8 cellular contexts compared by ENCODE assay signal in genomic region chr1:111222308-111223125, GRCh38. TPM values are rescaled to one million over a fixed set of nuclear protein-coding genes. Genes with fewer than 3 reads are reported as not detected.
DNase-seq lines count a peak whose midpoint lies in the region; ATAC-seq and TF ChIP-seq lines count a peak whose summit lies in the region.

No MANE protein-coding gene starts in this region.

- TF ChIP-seq EP300 in Ishikawa (IDR thresholded peaks at IDR 0.05; ENCODE audit: borderline replicate concordance): no peak
- peak in 1 of 2 donors; percentile 15 for TF ChIP-seq EP300 in tibial nerve (IDR thresholded peaks at IDR 0.05)

- TF ChIP-seq POLR2A in tibial nerve (IDR thresholded peaks at IDR 0.05): no peak

- 23 to 26% methylated on average over 10 of the region's 10 CpGs for WGBS in tibial nerve, 2 donors

- H3K36me3 ChIP-seq in RWPE2 (ENCODE audit: low read depth) (no peaks in the 10 kb centered on the region), tibial nerve (no peaks in the 10 kb centered on the region)

- H3K4me1 ChIP-seq in RWPE2 (ENCODE audit: insufficient read depth, poor library complexity, severe bottlenecking) (peaks cover 9% of the 10 kb centered on the region), tibial nerve (peaks cover 0 to 35% (median 19%) of the 10 kb centered on the region in 4 donors)

- ATAC-seq in GM18909 (IDR thresholded peaks at IDR 0.05; ENCODE audit: poor library complexity, unreplicated experiment) (peak; percentile 8), RWPE2 (ENCODE audit: low read depth) (peak; percentile 91), omental fat pad (ENCODE audit: low FRiP score) (peak; percentile 74)

- TF ChIP-seq CTCF in AG10803 (conservative IDR thresholded peaks at IDR 0.05; ENCODE audit: low read length): peak; percentile 91
- peak; percentile 96 for TF ChIP-seq CTCF in RWPE2 (IDR thresholded peaks at IDR 0.05; ENCODE audit: poor library complexity, severe bottlenecking)
- TF ChIP-seq CTCF in fibroblast of villous mesenchyme (IDR thresholded peaks at IDR 0.05; ENCODE audit: insufficient read depth, low read depth, low read length): peak; percentile 96
- TF ChIP-seq CTCF in omental fat pad (IDR thresholded peaks at IDR 0.05): peak in 1 of 3 donors; percentile 55
- peak; percentile 84 to 92 (median 88) for TF ChIP-seq CTCF in tibial nerve (IDR thresholded peaks at IDR 0.05)

- H3K27ac ChIP-seq in RWPE2 (ENCODE audit: poor library complexity, severe bottlenecking) (no peak overlapping the region), tibial nerve (peak overlapping the region in 1 of 4 donors; percentile 42)

- H3K27me3 ChIP-seq in RWPE2 (ENCODE audit: insufficient read depth, poor library complexity, severe bottlenecking) (no peaks in the 10 kb centered on the region), tibial nerve (no peaks in the 10 kb centered on the region)

- H3K4me3 ChIP-seq in AG10803 (ENCODE audit: low read length) (no peak overlapping the region), RWPE2 (ENCODE audit: severe bottlenecking) (no peak overlapping the region), fibroblast of villous mesenchyme (ENCODE audit: low read depth, low read length) (no peak overlapping the region), tibial nerve (no peak overlapping the region)

- peak; percentile 95 for TF ChIP-seq RAD21 in Ishikawa (IDR thresholded peaks at IDR 0.05; ENCODE audit: low read depth)

- no peaks in the 10 kb centered on the region for H3K9me3 ChIP-seq in RWPE2 (ENCODE audit: severe bottlenecking)
- H3K9me3 ChIP-seq in tibial nerve: no peaks in the 10 kb centered on the region

- DNase-seq in AG10803 (ENCODE audit: low read depth) (peak; percentile 46), RWPE2 (ENCODE audit: low spot score) (peak; percentile 73), fibroblast of villous mesenchyme (ENCODE audit: low read depth) (peak; percentile 53), omental fat pad (ENCODE audit: low spot score) (peak; percentile 58), tibial nerve (ENCODE audit: low spot score in 2 of 2) (peak; percentile 46 to 71)
- peak; percentile 72 for DNase-seq in activated T-helper 9 cell treated with anti-CD3 and anti-CD28 coated beads, Interleukin-2, amount 50 U/mL, for 16 hours (ENCODE audit: low read depth)

TF ChIP-seq in Ishikawa, 13 proteins besides CTCF, POLR2A, EP300 and RAD21:
- TF ChIP-seq MAX (IDR thresholded peaks at IDR 0.05): no peak
- TF ChIP-seq TAF1 (IDR thresholded peaks at IDR 0.05; ENCODE audit: low read depth): no peak
- no peak for TF ChIP-seq TCF12 (IDR thresholded peaks at IDR 0.05; ENCODE audit: low read depth)
- no peak for TF ChIP-seq EGR1 (IDR thresholded peaks at IDR 0.05)
- no peak for TF ChIP-seq USF1 (IDR thresholded peaks at IDR 0.05)
- no peak for TF ChIP-seq NFIC (IDR thresholded peaks at IDR 0.05)
- no peak for TF ChIP-seq TEAD4 (IDR thresholded peaks at IDR 0.05)
- TF ChIP-seq FOXM1 (IDR thresholded peaks at IDR 0.05; ENCODE audit: borderline replicate concordance, low read depth): no peak
- TF ChIP-seq YY1 (IDR thresholded peaks at IDR 0.05; ENCODE audit: low read depth): no peak
- no peak for TF ChIP-seq ZBTB7A (IDR thresholded peaks at IDR 0.05; ENCODE audit: low read depth)
- no peak for TF ChIP-seq CREB1 (IDR thresholded peaks at IDR 0.05; ENCODE audit: low read depth)
- no peak for TF ChIP-seq REST (IDR thresholded peaks at IDR 0.05; ENCODE audit: low read depth)
- no peak for TF ChIP-seq CEBPB (IDR thresholded peaks at IDR 0.05)

RNA-seq across cellular contexts. Expression of gene CHI3L2, which starts 5.0 kb away (rescaled TPM):
- total RNA-seq in fibroblast of villous mesenchyme (not detected in 2 replicates), omental fat pad (10 to 100 TPM in 1 of 4 donors, 1 to 10 TPM in 3; 1.2 to 28.5 (median 6.1) TPM), tibial nerve (10 to 100 TPM in 1 of 4 donors, 1 to 10 TPM in 3; 2.5 to 37.2 (median 6.1) TPM)

RNA-seq across cellular contexts. Expression of gene DENND2D, which starts 22.1 kb away (rescaled TPM):
- 2.3 and 4.3 TPM in 2 replicates for total RNA-seq in fibroblast of villous mesenchyme
- total RNA-seq in omental fat pad: 10 to 100 TPM; 19.5 to 41.7 (median 27.8) TPM
- total RNA-seq in tibial nerve: 10 to 100 TPM in 1 of 4 donors, 1 to 10 TPM in 3; 4.8 to 21.6 (median 8.2) TPM

Comparison
In these comparisons a context has a peak if more than half of its experiments do, and no peak if none do; other contexts are left out.
1. ATAC-seq: peak in every context shown above with its lines; median percentile 91 in RWPE2; 74 in omental fat pad; 8 in GM18909.